In genomic region chr1:106978477-106979322, GRCh38 we compare ENCODE assay signal across 2 cellular contexts.
A peak's percentile ranks its signal among the peaks of the same experiment; 100 is the strongest.
TF ChIP-seq lines count a peak whose summit lies in the region.

No MANE protein-coding gene starts in this region.

TF ChIP-seq in SK-N-SH, 30 proteins besides CTCF, POLR2A, EP300 and RAD21 (continued from another document):
- TF ChIP-seq RXRA (IDR thresholded peaks at IDR 0.05; ENCODE audit: borderline replicate concordance, low read depth) (no peak), PBX3 (IDR thresholded peaks at IDR 0.05) (no peak), IRF3 (IDR thresholded peaks at IDR 0.05; ENCODE audit: low read depth, low read length) (no peak), TCF12 (IDR thresholded peaks at IDR 0.05) (0 out of 2 replicates have a peak, but pooled peaks have one; percentile 9), REST (IDR thresholded peaks at IDR 0.05; ENCODE audit: low read depth, low read length) (no peak), MEF2A (IDR thresholded peaks at IDR 0.05; ENCODE audit: borderline replicate concordance, low read depth) (no peak), SMC3 (IDR thresholded peaks at IDR 0.05; ENCODE audit: low read depth, low read length) (no peak), GATA2 (CRISPR knock-in tag; IDR thresholded peaks at IDR 0.05) (peak; percentile 85), RFX5 (IDR thresholded peaks at IDR 0.05; ENCODE audit: low read length) (peak; percentile 11; the same call in 1 of the 2 replicates), MXI1 (IDR thresholded peaks at IDR 0.05; ENCODE audit: low read depth, low read length) (no peak), RCOR1 (IDR thresholded peaks at IDR 0.05; ENCODE audit: low read length) (peak; percentile 56; the same call in 1 of the 2 replicates)
TF ChIP-seq in SK-N-SH: peak in this region for 6.

TF ChIP-seq in GM23338, 12 proteins besides CTCF, POLR2A, EP300 and RAD21:
- TF ChIP-seq ZNF462 (CRISPR knock-in tag; IDR thresholded peaks at IDR 0.05) = no peak
TF ChIP-seq in GM23338: peak in this region for 0.
